In the genomic region with DNA sequence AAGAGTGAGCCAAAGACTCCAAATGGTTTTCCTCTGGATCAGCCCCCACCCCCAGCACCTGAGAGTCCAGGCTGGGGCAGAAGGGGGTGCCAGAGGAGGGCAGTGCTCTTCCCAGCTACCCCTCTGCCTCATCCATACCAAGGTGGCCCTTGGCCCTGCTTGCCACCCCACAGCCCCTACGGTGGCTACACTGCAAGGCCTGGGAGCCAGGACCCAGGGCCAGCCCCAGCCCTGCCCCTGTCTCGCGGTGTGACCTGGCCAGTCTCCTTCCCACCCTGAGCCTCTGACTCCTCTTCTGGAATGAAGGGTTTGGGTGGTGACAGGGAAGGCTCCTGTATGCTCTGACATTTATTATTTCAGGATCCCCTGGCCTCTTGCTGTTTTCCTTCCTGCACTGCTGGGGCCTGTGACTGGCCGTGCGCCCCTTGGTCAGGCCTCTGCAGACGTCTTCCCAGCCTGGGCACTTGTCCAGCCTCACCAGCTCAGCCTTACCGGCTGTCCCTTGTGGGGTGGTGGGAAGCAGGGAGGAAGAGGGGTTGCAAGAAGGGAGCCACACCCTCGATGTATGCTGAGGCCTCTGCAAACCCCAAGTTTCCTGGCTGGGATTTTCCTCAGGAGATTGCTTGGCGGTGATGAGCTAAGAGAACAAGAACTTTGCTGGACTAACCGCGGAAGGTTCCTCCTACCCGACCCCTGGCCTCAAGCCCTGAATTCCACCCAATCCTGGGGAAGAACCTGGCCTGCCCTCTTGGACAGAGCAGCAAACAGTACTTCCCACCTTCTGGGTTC, we compare ENCODE assay signal across 1 cellular context.
TF ChIP-seq lines count a peak whose summit lies in the region.

No MANE protein-coding gene starts in this region.

TF ChIP-seq in endothelial cell of umbilical vein, 7 proteins besides CTCF, POLR2A, EP300 and RAD21:
- peak; percentile 14 for TF ChIP-seq POLR2AphosphoS5 (IDR thresholded peaks at IDR 0.05; ENCODE audit: insufficient read depth, low read depth, low read length)
- no peak for TF ChIP-seq GATA2 (IDR thresholded peaks at IDR 0.05; ENCODE audit: insufficient read depth, insufficient read length, low read depth, low read length)
- TF ChIP-seq FOS (IDR thresholded peaks at IDR 0.05; ENCODE audit: borderline replicate concordance, insufficient read depth, low read length), result no peak
- TF ChIP-seq JUN (IDR thresholded peaks at IDR 0.05; ENCODE audit: borderline replicate concordance, insufficient read depth, insufficient read length, low read depth), result no peak
- TF ChIP-seq EZH2 (IDR thresholded peaks at IDR 0.05; ENCODE audit: borderline replicate concordance, low read depth, low read length, severe bottlenecking), result no peak
